ENCODE assay signal across 33 cellular contexts in the genomic region with DNA sequence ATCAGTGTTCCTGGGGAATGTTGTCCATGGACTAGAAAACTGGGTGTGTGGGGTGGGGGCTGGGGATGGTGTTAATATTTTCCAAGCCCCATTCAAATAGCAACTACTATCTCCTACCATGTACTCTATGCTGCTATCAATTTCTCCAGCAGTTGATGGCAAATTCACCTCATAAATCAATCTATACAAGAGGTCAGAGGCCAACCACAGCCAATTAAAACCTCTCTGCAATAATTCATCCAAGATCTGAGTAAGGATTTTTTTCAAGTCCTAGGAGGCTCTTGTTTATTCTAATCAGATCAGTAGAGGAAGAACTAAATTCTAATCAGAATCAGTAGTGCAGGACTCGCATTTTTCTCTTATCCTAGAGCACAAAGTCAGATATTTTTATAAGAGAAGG.
"Had no signal": no experiment of that assay in that cellular context is flagged by ENCODE, and none has a peak within 500 bp of the region (broad histone marks: within the 10 kb centered on the region; RNA-seq: fewer than 3 reads in every experiment).

No MANE protein-coding gene starts in this region.

- H3K27ac Mint-ChIP-seq: activated B cell treated with CpG ODN at 0.5 μM for 24 hours; activated CD4-positive, alpha-beta memory T cell treated with anti-CD3 and anti-CD28 coated beads for 36 hours; activated CD4-positive, alpha-beta T cell treated with anti-CD3 and anti-CD28 coated beads, Interleukin-2, amount 10 ng/mL, durations not matched to agents 24 days and 14 days; activated CD8-positive, alpha-beta T cell treated with anti-CD3 and anti-CD28 coated beads for 36 hours; activated naive CD4-positive, alpha-beta T cell treated with anti-CD3 and anti-CD28 coated beads for 36 hours; activated naive CD4-positive, alpha-beta T cell treated with anti-CD3 and anti-CD28 coated beads, Interleukin-2, amount 50 U/mL, for 72 hours; activated naive CD8-positive, alpha-beta T cell treated with anti-CD3 and anti-CD28 coated beads for 36 hours; activated T-cell treated with anti-CD3 and anti-CD28 coated beads, Interleukin-2, amount 50 U/mL, for 72 hours; activated T-helper 1 cell treated with anti-CD3 and anti-CD28 coated beads, Interleukin-12 subunit alpha, Interleukin-12 subunit beta, Interleukin-2, Interleukin-4 antibody, amounts not matched to agents 30 ng/mL and 10 ng/mL and 1 ng/mL, durations not matched to agents 14 hours and 24 hours and 36 hours; activated T-helper 17 cell treated with anti-CD3 and anti-CD28 coated beads, Interleukin-2, amount 50 U/mL, for 72 hours; T-helper 1 cell treated with Interleukin-12 subunit alpha and Interleukin-12 subunit beta and Interleukin-4 antibody, amounts not matched to agents 30 μg/mL and 1 μg/mL, for 36 hours; T-helper 2 cell treated with Interferon-gamma antibody and Interleukin-4, amounts not matched to agents 5 μg/mL and 100 μg/mL, for 36 hours had no signal

- H3K36me3 Mint-ChIP-seq: activated CD4-positive, alpha-beta memory T cell treated with anti-CD3 and anti-CD28 coated beads for 36 hours; activated naive CD4-positive, alpha-beta T cell treated with anti-CD3 and anti-CD28 coated beads, Interleukin-2, amount 50 U/mL, for 72 hours; activated naive CD8-positive, alpha-beta T cell treated with anti-CD3 and anti-CD28 coated beads for 36 hours had no signal

- DNase-seq: activated B cell treated with CpG ODN at 0.5 μM for 24 hours; activated CD4-positive, alpha-beta memory T cell treated with anti-CD3 and anti-CD28 coated beads for 36 hours; activated CD4-positive, alpha-beta T cell treated with anti-CD3 and anti-CD28 coated beads for 4 hours; activated CD4-positive, alpha-beta T cell treated with anti-CD3 and anti-CD28 coated beads, Interleukin-2, amount 10 ng/mL, durations not matched to agents 24 days and 14 days; activated CD4-positive, alpha-beta T cell treated with anti-CD3 and anti-CD28 coated beads, Interleukin-2, amount 50 U/mL, for 1 hour; activated CD4-positive, alpha-beta T cell treated with anti-CD3 and anti-CD28 coated beads, Interleukin-2, amount 50 U/mL, for 4 hours; activated CD4-positive, CD25-positive, alpha-beta regulatory T cell treated with anti-CD3 and anti-CD28 coated beads, Interleukin-2, amount 50 U/mL, for 72 hours; activated CD8-positive, alpha-beta memory T cell treated with anti-CD3 and anti-CD28 coated beads, Interleukin-2, amount 50 U/mL, for 4 hours; activated CD8-positive, alpha-beta T cell treated with anti-CD3 and anti-CD28 coated beads for 36 hours; activated effector memory CD4-positive, alpha-beta T cell treated with anti-CD3 and anti-CD28 coated beads, Interleukin-2, amount 50 U/mL, for 16 hours; activated gamma-delta T cell treated with Interleukin-2 at 50 U/mL for 16 hours; activated naive CD4-positive, alpha-beta T cell; activated naive CD4-positive, alpha-beta T cell treated with anti-CD3 and anti-CD28 coated beads for 36 hours; activated naive CD4-positive, alpha-beta T cell treated with anti-CD3 and anti-CD28 coated beads, Interleukin-2, amount 50 U/mL, for 16 hours; activated naive CD8-positive, alpha-beta T cell treated with anti-CD3 and anti-CD28 coated beads for 36 hours; activated T-cell treated with anti-CD3 and anti-CD28 coated beads for 4 hours; activated T-cell treated with anti-CD3 and anti-CD28 coated beads, Interleukin-2, amount 50 U/mL, for 1 hour; activated T-cell treated with anti-CD3 and anti-CD28 coated beads, Interleukin-2, amount 50 U/mL, for 4 hours; activated T-cell treated with anti-CD3 and anti-CD28 coated beads, Interleukin-2, amount 50 U/mL, for 72 hours; adrenal gland; amniotic stem cell; aorta; body of pancreas; brain microvascular endothelial cell; central memory CD4-positive, alpha-beta T cell; T-helper 1 cell; T-helper 2 cell; T-helper 9 cell had no signal

- H3K9me3 Mint-ChIP-seq: activated B cell treated with CpG ODN at 0.5 μM for 24 hours; activated CD4-positive, alpha-beta memory T cell treated with anti-CD3 and anti-CD28 coated beads for 36 hours; activated CD4-positive, alpha-beta T cell treated with anti-CD3 and anti-CD28 coated beads, Interleukin-2, amount 10 ng/mL, durations not matched to agents 24 days and 14 days; activated CD8-positive, alpha-beta T cell treated with anti-CD3 and anti-CD28 coated beads for 36 hours; activated naive CD4-positive, alpha-beta T cell treated with anti-CD3 and anti-CD28 coated beads for 36 hours; activated naive CD4-positive, alpha-beta T cell treated with anti-CD3 and anti-CD28 coated beads, Interleukin-2, amount 50 U/mL, for 72 hours; activated naive CD8-positive, alpha-beta T cell treated with anti-CD3 and anti-CD28 coated beads for 36 hours; activated T-cell treated with anti-CD3 and anti-CD28 coated beads, Interleukin-2, amount 50 U/mL, for 4 hours; activated T-cell treated with anti-CD3 and anti-CD28 coated beads, Interleukin-2, amount 50 U/mL, for 72 hours; activated T-helper 1 cell treated with anti-CD3 and anti-CD28 coated beads, Interleukin-12 subunit alpha, Interleukin-12 subunit beta, Interleukin-2, Interleukin-4 antibody, amounts not matched to agents 30 ng/mL and 10 ng/mL and 1 ng/mL, durations not matched to agents 14 hours and 24 hours and 36 hours; activated T-helper 17 cell treated with anti-CD3 and anti-CD28 coated beads, Interleukin-2, amount 50 U/mL, for 72 hours; T-helper 1 cell treated with Interleukin-12 subunit alpha and Interleukin-12 subunit beta and Interleukin-4 antibody, amounts not matched to agents 30 μg/mL and 1 μg/mL, for 36 hours; T-helper 2 cell treated with Interferon-gamma antibody and Interleukin-4, amounts not matched to agents 5 μg/mL and 100 μg/mL, for 36 hours had no signal

- H3K4me1 Mint-ChIP-seq: activated B cell treated with CpG ODN at 0.5 μM for 24 hours; activated CD4-positive, alpha-beta T cell treated with anti-CD3 and anti-CD28 coated beads, Interleukin-2, amount 10 ng/mL, durations not matched to agents 24 days and 14 days; activated naive CD8-positive, alpha-beta T cell treated with anti-CD3 and anti-CD28 coated beads for 36 hours; activated T-helper 17 cell treated with anti-CD3 and anti-CD28 coated beads, Interleukin-2, amount 50 U/mL, for 72 hours had no signal

- H3K4me3 Mint-ChIP-seq: activated B cell treated with CpG ODN at 0.5 μM for 24 hours; activated CD4-positive, alpha-beta memory T cell treated with anti-CD3 and anti-CD28 coated beads for 36 hours; activated CD4-positive, alpha-beta T cell treated with anti-CD3 and anti-CD28 coated beads, Interleukin-2, amount 10 ng/mL, durations not matched to agents 24 days and 14 days; activated CD8-positive, alpha-beta T cell treated with anti-CD3 and anti-CD28 coated beads for 36 hours; activated naive CD4-positive, alpha-beta T cell treated with anti-CD3 and anti-CD28 coated beads for 36 hours; activated naive CD8-positive, alpha-beta T cell treated with anti-CD3 and anti-CD28 coated beads for 36 hours; activated T-cell treated with anti-CD3 and anti-CD28 coated beads, Interleukin-2, amount 50 U/mL, for 4 hours; activated T-cell treated with anti-CD3 and anti-CD28 coated beads, Interleukin-2, amount 50 U/mL, for 72 hours; activated T-helper 1 cell treated with anti-CD3 and anti-CD28 coated beads, Interleukin-12 subunit alpha, Interleukin-12 subunit beta, Interleukin-2, Interleukin-4 antibody, amounts not matched to agents 30 ng/mL and 10 ng/mL and 1 ng/mL, durations not matched to agents 14 hours and 24 hours and 36 hours; activated T-helper 17 cell treated with anti-CD3 and anti-CD28 coated beads, Interleukin-2, amount 50 U/mL, for 72 hours; T-helper 1 cell treated with Interleukin-12 subunit alpha and Interleukin-12 subunit beta and Interleukin-4 antibody, amounts not matched to agents 30 μg/mL and 1 μg/mL, for 36 hours; T-helper 2 cell treated with Interferon-gamma antibody and Interleukin-4, amounts not matched to agents 5 μg/mL and 100 μg/mL, for 36 hours had no signal

- ATAC-seq: activated CD8-positive, alpha-beta T cell treated with anti-CD3 and anti-CD28 coated beads for 36 hours; activated naive CD4-positive, alpha-beta T cell treated with anti-CD3 and anti-CD28 coated beads, Interleukin-2, amount 50 U/mL, for 72 hours; activated T-cell treated with anti-CD3 and anti-CD28 coated beads, Interleukin-2, amount 50 U/mL, for 4 hours; activated T-cell treated with anti-CD3 and anti-CD28 coated beads, Interleukin-2, amount 50 U/mL, for 72 hours; activated T-helper 17 cell treated with anti-CD3 and anti-CD28 coated beads, Interleukin-2, amount 50 U/mL, for 72 hours; body of pancreas had no signal
